In the genomic region with DNA sequence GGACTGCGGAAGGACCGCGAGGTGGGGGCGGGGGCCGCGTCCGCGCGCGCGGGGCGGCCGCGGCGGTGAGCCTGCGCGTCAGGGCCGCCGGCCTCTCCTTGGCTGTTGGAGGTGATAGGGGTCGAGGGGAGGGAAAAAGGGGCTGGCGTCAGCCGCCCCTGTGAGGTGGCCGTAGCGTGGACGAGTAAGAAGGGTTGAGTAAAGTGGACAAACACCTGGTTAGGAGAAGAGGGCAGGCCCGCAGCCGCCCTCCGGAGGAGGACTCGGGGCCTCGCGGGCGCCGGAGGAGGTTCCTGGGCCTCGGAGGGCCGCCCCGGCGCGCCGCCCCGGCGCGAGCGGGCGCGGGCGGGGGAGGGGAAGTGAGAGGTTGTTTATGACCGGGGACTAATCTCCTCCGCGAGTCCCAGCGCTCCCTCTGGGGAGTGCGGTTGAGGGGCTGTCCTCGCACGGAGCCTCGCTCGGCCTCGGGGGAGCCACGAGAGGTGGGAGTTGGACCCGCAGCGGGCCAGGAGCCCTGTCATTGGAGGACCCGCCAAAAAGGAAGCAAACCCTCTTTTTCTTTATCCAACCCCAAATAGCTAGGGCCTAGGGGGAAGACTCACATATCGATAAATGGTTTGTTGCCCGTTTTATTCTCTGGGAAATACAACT, we compare ENCODE assay signal across 1 cellular context.
A peak's percentile ranks its signal among the peaks of the same experiment; 100 is the strongest.
TF ChIP-seq lines count a peak whose summit lies in the region.

No MANE protein-coding gene starts in this region.

TF ChIP-seq in HepG2, 621 proteins besides CTCF, POLR2A, EP300 and RAD21 (continued from another document and continues in another):
- TF ChIP-seq, protein P1, sequence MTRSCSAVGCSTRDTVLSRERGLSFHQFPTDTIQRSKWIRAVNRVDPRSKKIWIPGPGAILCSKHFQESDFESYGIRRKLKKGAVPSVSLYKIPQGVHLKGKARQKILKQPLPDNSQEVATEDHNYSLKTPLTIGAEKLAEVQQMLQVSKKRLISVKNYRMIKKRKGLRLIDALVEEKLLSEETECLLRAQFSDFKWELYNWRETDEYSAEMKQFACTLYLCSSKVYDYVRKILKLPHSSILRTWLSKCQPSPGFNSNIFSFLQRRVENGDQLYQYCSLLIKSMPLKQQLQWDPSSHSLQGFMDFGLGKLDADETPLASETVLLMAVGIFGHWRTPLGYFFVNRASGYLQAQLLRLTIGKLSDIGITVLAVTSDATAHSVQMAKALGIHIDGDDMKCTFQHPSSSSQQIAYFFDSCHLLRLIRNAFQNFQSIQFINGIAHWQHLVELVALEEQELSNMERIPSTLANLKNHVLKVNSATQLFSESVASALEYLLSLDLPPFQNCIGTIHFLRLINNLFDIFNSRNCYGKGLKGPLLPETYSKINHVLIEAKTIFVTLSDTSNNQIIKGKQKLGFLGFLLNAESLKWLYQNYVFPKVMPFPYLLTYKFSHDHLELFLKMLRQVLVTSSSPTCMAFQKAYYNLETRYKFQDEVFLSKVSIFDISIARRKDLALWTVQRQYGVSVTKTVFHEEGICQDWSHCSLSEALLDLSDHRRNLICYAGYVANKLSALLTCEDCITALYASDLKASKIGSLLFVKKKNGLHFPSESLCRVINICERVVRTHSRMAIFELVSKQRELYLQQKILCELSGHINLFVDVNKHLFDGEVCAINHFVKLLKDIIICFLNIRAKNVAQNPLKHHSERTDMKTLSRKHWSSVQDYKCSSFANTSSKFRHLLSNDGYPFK (CRISPR knock-in tag; IDR thresholded peaks at IDR 0.05; ENCODE audit: borderline replicate concordance): no peak
- TF ChIP-seq, protein P2, sequence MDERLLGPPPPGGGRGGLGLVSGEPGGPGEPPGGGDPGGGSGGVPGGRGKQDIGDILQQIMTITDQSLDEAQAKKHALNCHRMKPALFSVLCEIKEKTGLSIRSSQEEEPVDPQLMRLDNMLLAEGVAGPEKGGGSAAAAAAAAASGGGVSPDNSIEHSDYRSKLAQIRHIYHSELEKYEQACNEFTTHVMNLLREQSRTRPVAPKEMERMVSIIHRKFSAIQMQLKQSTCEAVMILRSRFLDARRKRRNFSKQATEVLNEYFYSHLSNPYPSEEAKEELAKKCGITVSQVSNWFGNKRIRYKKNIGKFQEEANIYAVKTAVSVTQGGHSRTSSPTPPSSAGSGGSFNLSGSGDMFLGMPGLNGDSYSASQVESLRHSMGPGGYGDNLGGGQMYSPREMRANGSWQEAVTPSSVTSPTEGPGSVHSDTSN (CRISPR knock-in tag; IDR thresholded peaks at IDR 0.05): no peak
- TF ChIP-seq RFX5 (IDR thresholded peaks at IDR 0.05; ENCODE audit: low read depth, low read length): no peak
- peak; percentile 44 for TF ChIP-seq ZEB1 (IDR thresholded peaks at IDR 0.05; ENCODE audit: insufficient replicate concordance, low read depth)
- TF ChIP-seq SMARCE1 (IDR thresholded peaks at IDR 0.05; ENCODE audit: borderline replicate concordance): no peak
- TF ChIP-seq, protein P3, sequence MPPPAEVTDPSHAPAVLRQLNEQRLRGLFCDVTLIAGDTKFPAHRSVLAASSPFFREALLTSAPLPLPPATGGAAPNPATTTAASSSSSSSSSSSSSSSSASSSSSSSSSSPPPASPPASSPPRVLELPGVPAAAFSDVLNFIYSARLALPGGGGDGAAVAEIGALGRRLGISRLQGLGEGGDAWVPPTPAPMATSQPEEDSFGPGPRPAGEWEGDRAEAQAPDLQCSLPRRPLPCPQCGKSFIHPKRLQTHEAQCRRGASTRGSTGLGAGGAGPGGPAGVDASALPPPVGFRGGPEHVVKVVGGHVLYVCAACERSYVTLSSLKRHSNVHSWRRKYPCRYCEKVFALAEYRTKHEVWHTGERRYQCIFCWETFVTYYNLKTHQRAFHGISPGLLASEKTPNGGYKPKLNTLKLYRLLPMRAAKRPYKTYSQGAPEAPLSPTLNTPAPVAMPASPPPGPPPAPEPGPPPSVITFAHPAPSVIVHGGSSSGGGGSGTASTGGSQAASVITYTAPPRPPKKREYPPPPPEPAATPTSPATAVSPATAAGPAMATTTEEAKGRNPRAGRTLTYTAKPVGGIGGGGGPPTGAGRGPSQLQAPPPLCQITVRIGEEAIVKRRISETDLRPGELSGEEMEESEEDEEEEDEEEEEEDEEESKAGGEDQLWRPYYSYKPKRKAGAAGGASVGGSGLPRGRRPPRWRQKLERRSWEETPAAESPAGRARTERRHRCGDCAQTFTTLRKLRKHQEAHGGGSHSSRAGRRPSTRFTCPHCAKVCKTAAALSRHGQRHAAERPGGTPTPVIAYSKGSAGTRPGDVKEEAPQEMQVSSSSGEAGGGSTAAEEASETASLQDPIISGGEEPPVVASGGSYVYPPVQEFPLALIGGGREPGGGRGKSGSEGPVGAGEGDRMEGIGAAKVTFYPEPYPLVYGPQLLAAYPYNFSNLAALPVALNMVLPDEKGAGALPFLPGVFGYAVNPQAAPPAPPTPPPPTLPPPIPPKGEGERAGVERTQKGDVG (CRISPR knock-in tag; IDR thresholded peaks at IDR 0.05; ENCODE audit: borderline replicate concordance): no peak
- TF ChIP-seq, protein P4, sequence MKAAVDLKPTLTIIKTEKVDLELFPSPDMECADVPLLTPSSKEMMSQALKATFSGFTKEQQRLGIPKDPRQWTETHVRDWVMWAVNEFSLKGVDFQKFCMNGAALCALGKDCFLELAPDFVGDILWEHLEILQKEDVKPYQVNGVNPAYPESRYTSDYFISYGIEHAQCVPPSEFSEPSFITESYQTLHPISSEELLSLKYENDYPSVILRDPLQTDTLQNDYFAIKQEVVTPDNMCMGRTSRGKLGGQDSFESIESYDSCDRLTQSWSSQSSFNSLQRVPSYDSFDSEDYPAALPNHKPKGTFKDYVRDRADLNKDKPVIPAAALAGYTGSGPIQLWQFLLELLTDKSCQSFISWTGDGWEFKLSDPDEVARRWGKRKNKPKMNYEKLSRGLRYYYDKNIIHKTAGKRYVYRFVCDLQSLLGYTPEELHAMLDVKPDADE (CRISPR knock-in tag; IDR thresholded peaks at IDR 0.05): no peak
- 0 out of 2 replicates have a peak, but pooled peaks have one; percentile 59 for TF ChIP-seq ZNF639 (CRISPR knock-in tag; conservative IDR thresholded peaks at IDR 0.05)
- TF ChIP-seq DNMT1 (CRISPR knock-in tag; IDR thresholded peaks at IDR 0.05): no peak; the same call in 1 of the 2 replicates
- TF ChIP-seq ZNF879 (CRISPR knock-in tag; IDR thresholded peaks at IDR 0.05): no peak
- TF ChIP-seq ZNF263 (CRISPR knock-in tag; IDR thresholded peaks at IDR 0.05): peak; percentile 67
- TF ChIP-seq, protein P5, sequence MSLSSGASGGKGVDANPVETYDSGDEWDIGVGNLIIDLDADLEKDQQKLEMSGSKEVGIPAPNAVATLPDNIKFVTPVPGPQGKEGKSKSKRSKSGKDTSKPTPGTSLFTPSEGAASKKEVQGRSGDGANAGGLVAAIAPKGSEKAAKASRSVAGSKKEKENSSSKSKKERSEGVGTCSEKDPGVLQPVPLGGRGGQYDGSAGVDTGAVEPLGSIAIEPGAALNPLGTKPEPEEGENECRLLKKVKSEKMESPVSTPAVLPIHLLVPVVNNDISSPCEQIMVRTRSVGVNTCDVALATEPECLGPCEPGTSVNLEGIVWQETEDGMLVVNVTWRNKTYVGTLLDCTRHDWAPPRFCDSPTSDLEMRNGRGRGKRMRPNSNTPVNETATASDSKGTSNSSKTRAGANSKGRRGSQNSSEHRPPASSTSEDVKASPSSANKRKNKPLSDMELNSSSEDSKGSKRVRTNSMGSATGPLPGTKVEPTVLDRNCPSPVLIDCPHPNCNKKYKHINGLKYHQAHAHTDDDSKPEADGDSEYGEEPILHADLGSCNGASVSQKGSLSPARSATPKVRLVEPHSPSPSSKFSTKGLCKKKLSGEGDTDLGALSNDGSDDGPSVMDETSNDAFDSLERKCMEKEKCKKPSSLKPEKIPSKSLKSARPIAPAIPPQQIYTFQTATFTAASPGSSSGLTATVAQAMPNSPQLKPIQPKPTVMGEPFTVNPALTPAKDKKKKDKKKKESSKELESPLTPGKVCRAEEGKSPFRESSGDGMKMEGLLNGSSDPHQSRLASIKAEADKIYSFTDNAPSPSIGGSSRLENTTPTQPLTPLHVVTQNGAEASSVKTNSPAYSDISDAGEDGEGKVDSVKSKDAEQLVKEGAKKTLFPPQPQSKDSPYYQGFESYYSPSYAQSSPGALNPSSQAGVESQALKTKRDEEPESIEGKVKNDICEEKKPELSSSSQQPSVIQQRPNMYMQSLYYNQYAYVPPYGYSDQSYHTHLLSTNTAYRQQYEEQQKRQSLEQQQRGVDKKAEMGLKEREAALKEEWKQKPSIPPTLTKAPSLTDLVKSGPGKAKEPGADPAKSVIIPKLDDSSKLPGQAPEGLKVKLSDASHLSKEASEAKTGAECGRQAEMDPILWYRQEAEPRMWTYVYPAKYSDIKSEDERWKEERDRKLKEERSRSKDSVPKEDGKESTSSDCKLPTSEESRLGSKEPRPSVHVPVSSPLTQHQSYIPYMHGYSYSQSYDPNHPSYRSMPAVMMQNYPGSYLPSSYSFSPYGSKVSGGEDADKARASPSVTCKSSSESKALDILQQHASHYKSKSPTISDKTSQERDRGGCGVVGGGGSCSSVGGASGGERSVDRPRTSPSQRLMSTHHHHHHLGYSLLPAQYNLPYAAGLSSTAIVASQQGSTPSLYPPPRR (CRISPR knock-in tag; IDR thresholded peaks at IDR 0.05; ENCODE audit: borderline replicate concordance): no peak
- no peak for TF ChIP-seq CEBPG (CRISPR knock-in tag; IDR thresholded peaks at IDR 0.05)
- no peak for TF ChIP-seq ZNF556 (CRISPR knock-in tag; IDR thresholded peaks at IDR 0.05; ENCODE audit: borderline replicate concordance)
- TF ChIP-seq, protein P6, sequence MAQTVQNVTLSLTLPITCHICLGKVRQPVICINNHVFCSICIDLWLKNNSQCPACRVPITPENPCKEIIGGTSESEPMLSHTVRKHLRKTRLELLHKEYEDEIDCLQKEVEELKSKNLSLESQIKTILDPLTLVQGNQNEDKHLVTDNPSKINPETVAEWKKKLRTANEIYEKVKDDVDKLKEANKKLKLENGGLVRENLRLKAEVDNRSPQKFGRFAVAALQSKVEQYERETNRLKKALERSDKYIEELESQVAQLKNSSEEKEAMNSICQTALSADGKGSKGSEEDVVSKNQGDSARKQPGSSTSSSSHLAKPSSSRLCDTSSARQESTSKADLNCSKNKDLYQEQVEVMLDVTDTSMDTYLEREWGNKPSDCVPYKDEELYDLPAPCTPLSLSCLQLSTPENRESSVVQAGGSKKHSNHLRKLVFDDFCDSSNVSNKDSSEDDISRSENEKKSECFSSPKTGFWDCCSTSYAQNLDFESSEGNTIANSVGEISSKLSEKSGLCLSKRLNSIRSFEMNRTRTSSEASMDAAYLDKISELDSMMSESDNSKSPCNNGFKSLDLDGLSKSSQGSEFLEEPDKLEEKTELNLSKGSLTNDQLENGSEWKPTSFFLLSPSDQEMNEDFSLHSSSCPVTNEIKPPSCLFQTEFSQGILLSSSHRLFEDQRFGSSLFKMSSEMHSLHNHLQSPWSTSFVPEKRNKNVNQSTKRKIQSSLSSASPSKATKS (CRISPR knock-in tag; IDR thresholded peaks at IDR 0.05): no peak
- no peak for TF ChIP-seq HDAC1 (CRISPR knock-in tag; IDR thresholded peaks at IDR 0.05)
- TF ChIP-seq U2AF1 (optimal IDR thresholded peaks at IDR 0.05; ENCODE audit: low read depth, low read length): no peak
- TF ChIP-seq ZNF337 (CRISPR knock-in tag; IDR thresholded peaks at IDR 0.05; ENCODE audit: borderline replicate concordance, low read depth): no peak
- 0 out of 2 replicates have a peak, but pooled peaks have one; percentile 60 for TF ChIP-seq AKAP8 (CRISPR knock-in tag; IDR thresholded peaks at IDR 0.05)
- TF ChIP-seq POLR2AphosphoS2 (IDR thresholded peaks at IDR 0.05; ENCODE audit: low read depth, low read length): no peak
- TF ChIP-seq NFKB2 (CRISPR knock-in tag; IDR thresholded peaks at IDR 0.05; ENCODE audit: borderline replicate concordance): peak; percentile 68; the same call in 1 of the 2 replicates
- TF ChIP-seq PREB (CRISPR knock-in tag; IDR thresholded peaks at IDR 0.05): no peak
- no peak for TF ChIP-seq HIVEP1 (CRISPR knock-in tag; IDR thresholded peaks at IDR 0.05)
- no peak for TF ChIP-seq ELF4 (CRISPR knock-in tag; IDR thresholded peaks at IDR 0.05; ENCODE audit: borderline replicate concordance)
- TF ChIP-seq ZNF704 (CRISPR knock-in tag; IDR thresholded peaks at IDR 0.05; ENCODE audit: borderline replicate concordance): no peak
- TF ChIP-seq BATF2 (CRISPR knock-in tag; IDR thresholded peaks at IDR 0.05): no peak
- no peak; the same call in 1 of the 2 replicates for TF ChIP-seq ZNF367 (CRISPR knock-in tag; IDR thresholded peaks at IDR 0.05; ENCODE audit: borderline replicate concordance)
- no peak for TF ChIP-seq PLRG1 (conservative IDR thresholded peaks at IDR 0.05)
